ENCODE assay signal across 1 cellular context in the genomic region with DNA sequence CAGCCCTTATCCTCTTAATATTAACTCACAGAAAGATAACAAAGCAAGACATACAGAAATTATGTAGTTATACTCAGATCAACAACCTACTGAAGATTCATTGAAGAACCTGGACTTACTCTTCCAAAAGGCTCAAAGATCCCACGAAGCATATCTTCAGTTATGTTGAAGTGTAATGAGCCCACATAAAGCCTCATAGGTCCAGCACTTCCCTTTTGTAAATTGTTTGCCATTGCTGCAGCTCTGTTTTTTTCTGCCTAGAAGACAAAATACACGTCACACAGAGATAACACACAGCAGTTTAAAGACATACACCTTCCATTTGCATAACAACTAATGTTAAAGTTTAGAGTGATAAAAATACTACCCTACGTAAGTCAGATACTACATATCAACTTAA.
TF ChIP-seq lines count a peak whose summit lies in the region.

No MANE protein-coding gene starts in this region.

TF ChIP-seq in HepG2, 621 proteins besides CTCF, POLR2A, EP300 and RAD21:
- TF ChIP-seq MAFK (conservative IDR thresholded peaks at IDR 0.05 in 1 of 2, IDR thresholded peaks at IDR 0.05 in 1 of 2; ENCODE audit: low read length in 2 of 2) (peak; percentile 11 to 31; a peak in 1 of 4 replicates), ZNF142 (CRISPR knock-in tag; IDR thresholded peaks at IDR 0.05) (0 out of 2 replicates have a peak, but pooled peaks have one; percentile 39), HOXA5 (CRISPR knock-in tag; IDR thresholded peaks at IDR 0.05) (peak; percentile 49), ZNF264 (CRISPR knock-in tag; IDR thresholded peaks at IDR 0.05) (0 out of 2 replicates have a peak, but pooled peaks have one; percentile 14), RFXANK (CRISPR knock-in tag; IDR thresholded peaks at IDR 0.05) (0 out of 2 replicates have a peak, but pooled peaks have one; percentile 30), SRSF1 (optimal IDR thresholded peaks at IDR 0.05; ENCODE audit: low read depth, low read length) (no peak), ZBTB44 (CRISPR knock-in tag; IDR thresholded peaks at IDR 0.05) (0 out of 2 replicates have a peak, but pooled peaks have one; percentile 52), PAF1 (CRISPR knock-in tag; IDR thresholded peaks at IDR 0.05) (peak; percentile 67; the same call in 1 of the 2 replicates), FOXK2 (IDR thresholded peaks at IDR 0.05) (no peak), MTA3 (CRISPR knock-in tag; IDR thresholded peaks at IDR 0.05) (no peak), RBM22 (optimal IDR thresholded peaks at IDR 0.05; ENCODE audit: low read length) (peak; percentile 56), ZFP36 (IDR thresholded peaks at IDR 0.05; ENCODE audit: borderline replicate concordance, low read depth, low read length, partially characterized antibody) (no peak)
- TF ChIP-seq, protein P1, sequence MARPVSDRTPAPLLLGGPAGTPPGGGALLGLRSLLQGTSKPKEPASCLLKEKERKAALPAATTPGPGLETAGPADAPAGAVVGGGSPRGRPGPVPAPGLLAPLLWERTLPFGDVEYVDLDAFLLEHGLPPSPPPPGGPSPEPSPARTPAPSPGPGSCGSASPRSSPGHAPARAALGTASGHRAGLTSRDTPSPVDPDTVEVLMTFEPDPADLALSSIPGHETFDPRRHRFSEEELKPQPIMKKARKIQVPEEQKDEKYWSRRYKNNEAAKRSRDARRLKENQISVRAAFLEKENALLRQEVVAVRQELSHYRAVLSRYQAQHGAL (CRISPR knock-in tag; IDR thresholded peaks at IDR 0.05; ENCODE audit: not compliant biosample characterization) = peak; percentile 14
- TF ChIP-seq, protein P2, sequence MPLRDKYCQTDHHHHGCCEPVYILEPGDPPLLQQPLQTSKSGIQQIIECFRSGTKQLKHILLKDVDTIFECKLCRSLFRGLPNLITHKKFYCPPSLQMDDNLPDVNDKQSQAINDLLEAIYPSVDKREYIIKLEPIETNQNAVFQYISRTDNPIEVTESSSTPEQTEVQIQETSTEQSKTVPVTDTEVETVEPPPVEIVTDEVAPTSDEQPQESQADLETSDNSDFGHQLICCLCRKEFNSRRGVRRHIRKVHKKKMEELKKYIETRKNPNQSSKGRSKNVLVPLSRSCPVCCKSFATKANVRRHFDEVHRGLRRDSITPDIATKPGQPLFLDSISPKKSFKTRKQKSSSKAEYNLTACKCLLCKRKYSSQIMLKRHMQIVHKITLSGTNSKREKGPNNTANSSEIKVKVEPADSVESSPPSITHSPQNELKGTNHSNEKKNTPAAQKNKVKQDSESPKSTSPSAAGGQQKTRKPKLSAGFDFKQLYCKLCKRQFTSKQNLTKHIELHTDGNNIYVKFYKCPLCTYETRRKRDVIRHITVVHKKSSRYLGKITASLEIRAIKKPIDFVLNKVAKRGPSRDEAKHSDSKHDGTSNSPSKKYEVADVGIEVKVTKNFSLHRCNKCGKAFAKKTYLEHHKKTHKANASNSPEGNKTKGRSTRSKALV (CRISPR knock-in tag; IDR thresholded peaks at IDR 0.05) = 0 out of 2 replicates have a peak, but pooled peaks have one; percentile 47
